ENCODE assay signal across 19 cellular contexts in the genomic region with DNA sequence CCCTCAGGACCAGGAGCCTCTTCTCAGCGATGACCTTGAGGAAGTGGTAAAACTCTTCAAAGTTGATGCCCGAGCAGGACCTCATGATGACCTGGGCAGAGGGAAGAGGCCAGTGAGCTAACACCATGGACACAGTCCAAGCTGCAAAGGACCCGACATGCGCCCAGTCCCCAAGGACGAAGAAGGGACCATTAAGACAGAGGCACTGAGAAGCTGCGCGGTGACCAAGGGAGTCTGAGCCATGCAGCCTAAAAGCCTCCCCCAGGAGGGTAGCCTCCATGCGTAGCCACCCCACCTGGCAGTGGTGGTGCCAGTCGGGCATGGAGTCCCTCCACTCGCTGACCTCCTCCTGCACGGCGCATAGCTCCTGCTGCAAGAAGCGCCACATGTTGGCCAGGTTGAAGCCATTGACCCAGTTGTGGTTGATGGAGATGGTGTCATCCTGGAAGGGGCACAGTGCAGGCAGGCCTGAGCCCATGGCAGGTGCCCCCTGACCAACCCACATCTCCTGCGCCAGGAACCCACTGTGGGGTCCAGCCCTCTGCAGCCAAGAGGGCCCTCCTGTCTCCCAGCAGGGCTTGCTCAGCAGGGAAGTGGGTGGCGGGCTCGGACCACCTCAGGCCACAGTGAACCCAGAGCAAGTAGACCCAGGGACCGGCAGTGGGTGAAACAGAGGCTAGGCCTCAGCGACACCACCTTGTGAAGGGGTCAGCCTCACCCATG. TPM values are rescaled to one million over a fixed set of nuclear protein-coding genes. Genes with fewer than 3 reads are reported as not detected.
DNase-seq lines count a peak whose midpoint lies in the region; ATAC-seq, FAIRE-seq and TF ChIP-seq lines count a peak whose summit lies in the region.
"Had no signal": no experiment of that assay in that cellular context is flagged by ENCODE, and none has a peak within 500 bp of the region (broad histone marks: within the 10 kb centered on the region; RNA-seq: fewer than 3 reads in every experiment).

No MANE protein-coding gene starts in this region.

- H3K9me3 ChIP-seq in CD8-positive, alpha-beta T cell (ENCODE audit: low read length): no peaks in the 10 kb centered on the region
- no peaks in the 10 kb centered on the region for H3K9me3 ChIP-seq in WERI-Rb-1 (ENCODE audit: severe bottlenecking)

- POLR2A ChIA-PET in CD8-positive, alpha-beta T cell (lab: Charles Lee): no interaction called here

- H3K36me3 ChIP-seq in CD8-positive, alpha-beta T cell (ENCODE audit: insufficient read depth, low read length): no peaks in the 10 kb centered on the region
- no peaks in the 10 kb centered on the region for H3K36me3 ChIP-seq in WERI-Rb-1

- H3K27ac ChIP-seq in CD8-positive, alpha-beta T cell (ENCODE audit: low read depth, low read length): no peak overlapping the region
- H3K27ac ChIP-seq in WERI-Rb-1: no peak overlapping the region
- H3K27ac ChIP-seq: PC-9 had no signal

- peaks cover 20% of the 10 kb centered on the region for H3K4me1 Mint-ChIP-seq in T-helper 2 cell treated with Interferon-gamma antibody and Interleukin-4, amounts not matched to agents 5 μg/mL and 100 μg/mL, for 36 hours (ENCODE audit: low read depth)
- H3K4me1 Mint-ChIP-seq in CD8-positive, alpha-beta T cell (ENCODE audit: low read depth): peaks cover 53% of the 10 kb centered on the region
- H3K4me1 Mint-ChIP-seq in activated naive CD8-positive, alpha-beta T cell treated with anti-CD3 and anti-CD28 coated beads for 36 hours: peaks cover 34% of the 10 kb centered on the region
- H3K4me1 Mint-ChIP-seq in natural killer cell treated with Interleukin-12 subunit alpha and Interleukin-12 subunit beta and Interleukin-15 and Interleukin-18, amount 100 ng/mL, for 72 hours (ENCODE audit: low read depth in 2 of 2): peaks cover 12 to 34% of the 10 kb centered on the region in 2 donors

- CTCF ChIA-PET in CD8-positive, alpha-beta T cell (lab: Charles Lee): interaction anchor here (1.0 kb wide), 2 partner anchors 12 to 29 kb away, joined by 3 to 5 read pairs; no protein-coding TSS in a partner anchor

- no peaks in the 10 kb centered on the region for H3K27me3 Mint-ChIP-seq in T-helper 2 cell treated with Interferon-gamma antibody and Interleukin-4, amounts not matched to agents 5 μg/mL and 100 μg/mL, for 36 hours (ENCODE audit: low read depth)
- H3K27me3 Mint-ChIP-seq in CD8-positive, alpha-beta T cell (ENCODE audit: low read depth): no peaks in the 10 kb centered on the region
- peaks cover 3% of the 10 kb centered on the region for H3K27me3 Mint-ChIP-seq in activated naive CD8-positive, alpha-beta T cell treated with anti-CD3 and anti-CD28 coated beads for 36 hours
- H3K27me3 Mint-ChIP-seq in natural killer cell treated with Interleukin-12 subunit alpha and Interleukin-12 subunit beta and Interleukin-15 and Interleukin-18, amount 100 ng/mL, for 72 hours: peaks cover 0 to 2% of the 10 kb centered on the region in 2 donors

- no peak for DNase-seq in T-helper 2 cell treated with Interferon-gamma antibody and Interleukin-4, amounts not matched to agents 5 μg/mL and 100 μg/mL, for 36 hours (ENCODE audit: low spot score)
- DNase-seq in T-helper 2 cell (no peak), KG1 (lab: John Stamatoyannopoulos, UW) (no peak), D721Med (ENCODE audit: insufficient read length, low spot score) (no peak), WERI-Rb-1 (no peak)
- no peak for DNase-seq in CD8-positive, alpha-beta T cell
- no peak for DNase-seq in activated naive CD8-positive, alpha-beta T cell treated with anti-CD3 and anti-CD28 coated beads for 36 hours
- DNase-seq in natural killer cell treated with Interleukin-12 subunit alpha and Interleukin-12 subunit beta and Interleukin-15 and Interleukin-18, amount 100 ng/mL, for 72 hours (ENCODE audit: low spot score): no peak
- DNase-seq: 8988T; caudate nucleus; effector memory CD4-positive, alpha-beta T cell; IMR-90; kidney glomerular epithelial cell; NCI-H1048; NCI-H2107; PC-9; small intestine; trophoblast cell had no signal

- H3K36me3 Mint-ChIP-seq in T-helper 2 cell treated with Interferon-gamma antibody and Interleukin-4, amounts not matched to agents 5 μg/mL and 100 μg/mL, for 36 hours (ENCODE audit: low read depth): no peaks in the 10 kb centered on the region
- H3K36me3 Mint-ChIP-seq in CD8-positive, alpha-beta T cell: peaks cover 11% of the 10 kb centered on the region
- peaks cover 7% of the 10 kb centered on the region for H3K36me3 Mint-ChIP-seq in activated naive CD8-positive, alpha-beta T cell treated with anti-CD3 and anti-CD28 coated beads for 36 hours
- no peaks in the 10 kb centered on the region for H3K36me3 Mint-ChIP-seq in natural killer cell treated with Interleukin-12 subunit alpha and Interleukin-12 subunit beta and Interleukin-15 and Interleukin-18, amount 100 ng/mL, for 72 hours

- no peak overlapping the region for H3K4me3 ChIP-seq in CD8-positive, alpha-beta T cell (ENCODE audit: low read depth, low read length)
- H3K4me3 ChIP-seq in WERI-Rb-1 (ENCODE audit: low read depth, low read length): no peak overlapping the region

- no peak overlapping the region for H3K27ac Mint-ChIP-seq in T-helper 2 cell treated with Interferon-gamma antibody and Interleukin-4, amounts not matched to agents 5 μg/mL and 100 μg/mL, for 36 hours
- H3K27ac Mint-ChIP-seq in CD8-positive, alpha-beta T cell: no peak overlapping the region
- no peak overlapping the region for H3K27ac Mint-ChIP-seq in activated naive CD8-positive, alpha-beta T cell treated with anti-CD3 and anti-CD28 coated beads for 36 hours
- H3K27ac Mint-ChIP-seq in natural killer cell treated with Interleukin-12 subunit alpha and Interleukin-12 subunit beta and Interleukin-15 and Interleukin-18, amount 100 ng/mL, for 72 hours: no peak overlapping the region

- peaks cover 33% of the 10 kb centered on the region for H3K4me1 ChIP-seq in CD8-positive, alpha-beta T cell (ENCODE audit: insufficient read depth, low read length)

- ATAC-seq in CD8-positive, alpha-beta T cell: no peak
- no peak for ATAC-seq in natural killer cell treated with Interleukin-12 subunit alpha and Interleukin-12 subunit beta and Interleukin-15 and Interleukin-18, amount 100 ng/mL, for 72 hours

- no peak for FAIRE-seq in D721Med (lab: Jason Lieb, UNC)
- FAIRE-seq: small intestine, TTC549 had no signal

- intact Hi-C loops in CD8-positive, alpha-beta T cell (cut with DNase I, micrococcal nuclease): loop anchor here (10.0 kb wide), 3 partner anchors 352 to 542 kb away; a partner anchor contains a TSS

- no peak for TF ChIP-seq CTCF in CD8-positive, alpha-beta T cell (IDR thresholded peaks at IDR 0.05)
- TF ChIP-seq CTCF in D721Med (IDR thresholded peaks at IDR 0.05; ENCODE audit: insufficient read depth, missing control alignments): no peak
- TF ChIP-seq CTCF in WERI-Rb-1 (IDR thresholded peaks at IDR 0.05; ENCODE audit: low read depth, low read length): no peak

- peak overlapping the region; percentile 51 for H3K4me3 Mint-ChIP-seq in T-helper 2 cell treated with Interferon-gamma antibody and Interleukin-4, amounts not matched to agents 5 μg/mL and 100 μg/mL, for 36 hours
- peak overlapping the region; percentile 45 for H3K4me3 Mint-ChIP-seq in CD8-positive, alpha-beta T cell
- H3K4me3 Mint-ChIP-seq in activated naive CD8-positive, alpha-beta T cell treated with anti-CD3 and anti-CD28 coated beads for 36 hours: peak overlapping the region; percentile 95
- H3K4me3 Mint-ChIP-seq in natural killer cell treated with Interleukin-12 subunit alpha and Interleukin-12 subunit beta and Interleukin-15 and Interleukin-18, amount 100 ng/mL, for 72 hours: peak overlapping the region; percentile 22

- no peaks in the 10 kb centered on the region for H3K9me3 Mint-ChIP-seq in T-helper 2 cell treated with Interferon-gamma antibody and Interleukin-4, amounts not matched to agents 5 μg/mL and 100 μg/mL, for 36 hours
- no peaks in the 10 kb centered on the region for H3K9me3 Mint-ChIP-seq in CD8-positive, alpha-beta T cell
- no peaks in the 10 kb centered on the region for H3K9me3 Mint-ChIP-seq in activated naive CD8-positive, alpha-beta T cell treated with anti-CD3 and anti-CD28 coated beads for 36 hours
- H3K9me3 Mint-ChIP-seq in natural killer cell treated with Interleukin-12 subunit alpha and Interleukin-12 subunit beta and Interleukin-15 and Interleukin-18, amount 100 ng/mL, for 72 hours: no peaks in the 10 kb centered on the region

- H3K27me3 ChIP-seq in CD8-positive, alpha-beta T cell (ENCODE audit: insufficient read depth, low read length): no peaks in the 10 kb centered on the region
- H3K27me3 ChIP-seq in WERI-Rb-1 (ENCODE audit: insufficient read depth, low read depth, severe bottlenecking): no peaks in the 10 kb centered on the region

RNA-seq across cellular contexts. Expression of a gene that starts 2.4 kb away (rescaled TPM):
- 1 to 10 TPM; 7.4 to 9.5 TPM for total RNA-seq in CD8-positive, alpha-beta T cell
- total RNA-seq in activated naive CD8-positive, alpha-beta T cell treated with anti-CD3 and anti-CD28 coated beads for 36 hours: 10 to 100 TPM; 24.1 to 27.9 TPM
- 10 to 100 TPM; 17.3 to 34.0 TPM for total RNA-seq in natural killer cell treated with Interleukin-12 subunit alpha and Interleukin-12 subunit beta and Interleukin-15 and Interleukin-18, amount 100 ng/mL, for 72 hours

RNA-seq across cellular contexts. Expression of a gene that starts 2.5 kb away (rescaled TPM):
- 10 to 100 TPM; 11.0 to 13.8 TPM for total RNA-seq in CD8-positive, alpha-beta T cell
- total RNA-seq in activated naive CD8-positive, alpha-beta T cell treated with anti-CD3 and anti-CD28 coated beads for 36 hours: 10 to 100 TPM; 24.1 to 30.5 TPM
- 10 to 100 TPM; 23.5 to 32.5 TPM for total RNA-seq in natural killer cell treated with Interleukin-12 subunit alpha and Interleukin-12 subunit beta and Interleukin-15 and Interleukin-18, amount 100 ng/mL, for 72 hours

Comparison
In these comparisons a context has a peak if more than half of its experiments do, and no peak if none do; other contexts are left out.
1. H3K4me3 Mint-ChIP-seq: peak in every context shown above with its lines; median percentile 95 in activated naive CD8-positive, alpha-beta T cell treated with anti-CD3 and anti-CD28 coated beads for 36 hours; 51 in T-helper 2 cell treated with Interferon-gamma antibody and Interleukin-4, amounts not matched to agents 5 μg/mL and 100 μg/mL, for 36 hours; 45 in CD8-positive, alpha-beta T cell; 22 in natural killer cell treated with Interleukin-12 subunit alpha and Interleukin-12 subunit beta and Interleukin-15 and Interleukin-18, amount 100 ng/mL, for 72 hours.